In the genomic region with DNA sequence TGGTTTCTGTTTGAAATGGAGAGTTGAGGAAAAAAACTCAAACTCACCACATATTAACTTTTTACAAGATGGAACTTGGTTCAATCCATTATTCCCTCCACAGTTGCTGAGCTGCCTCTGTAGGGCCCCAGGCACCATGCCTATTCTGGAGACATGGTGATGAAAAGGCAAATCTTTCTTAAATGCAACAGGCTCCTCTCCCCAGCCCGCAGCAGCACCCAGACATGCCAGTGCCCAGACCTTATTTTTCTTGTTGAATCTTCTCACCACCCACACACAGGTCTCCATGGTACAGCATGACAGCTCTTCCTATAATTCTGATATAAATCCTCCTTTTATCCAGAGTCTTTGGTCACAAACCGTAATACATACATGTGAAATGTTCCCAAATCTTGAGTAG, we compare ENCODE assay signal across 1 cellular context.
TF ChIP-seq lines count a peak whose summit lies in the region.

No MANE protein-coding gene starts in this region.

TF ChIP-seq in GM23338, 12 proteins besides CTCF, POLR2A, EP300 and RAD21 (continued from another document):
- TF ChIP-seq, protein P1, sequence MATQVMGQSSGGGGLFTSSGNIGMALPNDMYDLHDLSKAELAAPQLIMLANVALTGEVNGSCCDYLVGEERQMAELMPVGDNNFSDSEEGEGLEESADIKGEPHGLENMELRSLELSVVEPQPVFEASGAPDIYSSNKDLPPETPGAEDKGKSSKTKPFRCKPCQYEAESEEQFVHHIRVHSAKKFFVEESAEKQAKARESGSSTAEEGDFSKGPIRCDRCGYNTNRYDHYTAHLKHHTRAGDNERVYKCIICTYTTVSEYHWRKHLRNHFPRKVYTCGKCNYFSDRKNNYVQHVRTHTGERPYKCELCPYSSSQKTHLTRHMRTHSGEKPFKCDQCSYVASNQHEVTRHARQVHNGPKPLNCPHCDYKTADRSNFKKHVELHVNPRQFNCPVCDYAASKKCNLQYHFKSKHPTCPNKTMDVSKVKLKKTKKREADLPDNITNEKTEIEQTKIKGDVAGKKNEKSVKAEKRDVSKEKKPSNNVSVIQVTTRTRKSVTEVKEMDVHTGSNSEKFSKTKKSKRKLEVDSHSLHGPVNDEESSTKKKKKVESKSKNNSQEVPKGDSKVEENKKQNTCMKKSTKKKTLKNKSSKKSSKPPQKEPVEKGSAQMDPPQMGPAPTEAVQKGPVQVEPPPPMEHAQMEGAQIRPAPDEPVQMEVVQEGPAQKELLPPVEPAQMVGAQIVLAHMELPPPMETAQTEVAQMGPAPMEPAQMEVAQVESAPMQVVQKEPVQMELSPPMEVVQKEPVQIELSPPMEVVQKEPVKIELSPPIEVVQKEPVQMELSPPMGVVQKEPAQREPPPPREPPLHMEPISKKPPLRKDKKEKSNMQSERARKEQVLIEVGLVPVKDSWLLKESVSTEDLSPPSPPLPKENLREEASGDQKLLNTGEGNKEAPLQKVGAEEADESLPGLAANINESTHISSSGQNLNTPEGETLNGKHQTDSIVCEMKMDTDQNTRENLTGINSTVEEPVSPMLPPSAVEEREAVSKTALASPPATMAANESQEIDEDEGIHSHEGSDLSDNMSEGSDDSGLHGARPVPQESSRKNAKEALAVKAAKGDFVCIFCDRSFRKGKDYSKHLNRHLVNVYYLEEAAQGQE (IDR thresholded peaks at IDR 0.05; ENCODE audit: unreplicated experiment), result no peak
- TF ChIP-seq, protein P2, sequence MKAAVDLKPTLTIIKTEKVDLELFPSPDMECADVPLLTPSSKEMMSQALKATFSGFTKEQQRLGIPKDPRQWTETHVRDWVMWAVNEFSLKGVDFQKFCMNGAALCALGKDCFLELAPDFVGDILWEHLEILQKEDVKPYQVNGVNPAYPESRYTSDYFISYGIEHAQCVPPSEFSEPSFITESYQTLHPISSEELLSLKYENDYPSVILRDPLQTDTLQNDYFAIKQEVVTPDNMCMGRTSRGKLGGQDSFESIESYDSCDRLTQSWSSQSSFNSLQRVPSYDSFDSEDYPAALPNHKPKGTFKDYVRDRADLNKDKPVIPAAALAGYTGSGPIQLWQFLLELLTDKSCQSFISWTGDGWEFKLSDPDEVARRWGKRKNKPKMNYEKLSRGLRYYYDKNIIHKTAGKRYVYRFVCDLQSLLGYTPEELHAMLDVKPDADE (IDR thresholded peaks at IDR 0.05), result no peak
- TF ChIP-seq CREB1 (CRISPR knock-in tag; IDR thresholded peaks at IDR 0.05; ENCODE audit: low read depth) (no peak), JUNB (IDR thresholded peaks at IDR 0.05; ENCODE audit: unreplicated experiment) (no peak), ZNF114 (CRISPR knock-in tag; IDR thresholded peaks at IDR 0.05) (no peak), NANOG (IDR thresholded peaks at IDR 0.05; ENCODE audit: borderline replicate concordance) (no peak), ZNF331 (CRISPR knock-in tag; IDR thresholded peaks at IDR 0.05; ENCODE audit: low read depth) (no peak), EZH2phosphoT487 (IDR thresholded peaks at IDR 0.05; ENCODE audit: unreplicated experiment) (no peak), EZH2 (IDR thresholded peaks at IDR 0.05; ENCODE audit: low read depth, unreplicated experiment) (no peak)
